Comparison of ENCODE assay signal across 13 cellular contexts in genomic region chr2:189285351-189285750, GRCh38.
DNase-seq lines count a peak whose midpoint lies in the region; ATAC-seq and TF ChIP-seq lines count a peak whose summit lies in the region.
"Had no signal": no experiment of that assay in that cellular context is flagged by ENCODE, and none has a peak within 500 bp of the region (broad histone marks: within the 10 kb centered on the region; RNA-seq: fewer than 3 reads in every experiment).

No MANE protein-coding gene starts in this region.

- H3K9ac ChIP-seq in smooth muscle cell (ENCODE audit: low read depth) = peak overlapping the region; percentile 88

- peaks cover 29% of the 10 kb centered on the region for H3K4me1 ChIP-seq in RWPE2 (ENCODE audit: insufficient read depth, poor library complexity, severe bottlenecking)
- peaks cover 29% of the 10 kb centered on the region for H3K4me1 ChIP-seq in smooth muscle cell (ENCODE audit: low read depth)

- H3K4me3 Mint-ChIP-seq in activated naive CD4-positive, alpha-beta T cell treated with anti-CD3 and anti-CD28 coated beads, Interleukin-2, amount 50 U/mL, for 24 hours = no peak overlapping the region
- H3K4me3 Mint-ChIP-seq in activated T-helper 2 cell treated with anti-CD3 and anti-CD28 coated beads, Interferon-gamma antibody, Interleukin-2, Interleukin-4, amounts not matched to agents 10 μg/mL and 5 μg/mL and 100 μg/mL, durations not matched to agents 14 hours and 24 hours and 36 hours (ENCODE audit: low read depth) = no peak overlapping the region
- H3K4me3 Mint-ChIP-seq: nephron progenitor cell had no signal

- H3K36me3 Mint-ChIP-seq in activated naive CD4-positive, alpha-beta T cell treated with anti-CD3 and anti-CD28 coated beads, Interleukin-2, amount 50 U/mL, for 24 hours = peaks cover under 1% of the 10 kb centered on the region
- no peaks in the 10 kb centered on the region for H3K36me3 Mint-ChIP-seq in activated T-helper 2 cell treated with anti-CD3 and anti-CD28 coated beads, Interferon-gamma antibody, Interleukin-2, Interleukin-4, amounts not matched to agents 10 μg/mL and 5 μg/mL and 100 μg/mL, durations not matched to agents 14 hours and 24 hours and 36 hours (ENCODE audit: low read depth)

- ATAC-seq in RWPE2 (ENCODE audit: low read depth) = no peak
- ATAC-seq: esophagus mucosa had no signal

- in situ Hi-C loops in ACHN (cut with HindIII; ENCODE audit: low pct_ligation_motif_present, low pct_unique_long_range_greater_than_20kb, low sequenced_read_pairs) = no loop called here

- H3K27ac ChIP-seq in RWPE2 (ENCODE audit: poor library complexity, severe bottlenecking) (peak overlapping the region; percentile 85), smooth muscle cell (ENCODE audit: low read depth) (peak overlapping the region; percentile 99)

- H3F3A ChIP-seq in smooth muscle cell (ENCODE audit: low read depth) = peaks cover 25% of the 10 kb centered on the region

- peaks cover 57% of the 10 kb centered on the region for H3K4me1 Mint-ChIP-seq in activated naive CD4-positive, alpha-beta T cell treated with anti-CD3 and anti-CD28 coated beads, Interleukin-2, amount 50 U/mL, for 24 hours
- H3K4me1 Mint-ChIP-seq in activated T-helper 2 cell treated with anti-CD3 and anti-CD28 coated beads, Interferon-gamma antibody, Interleukin-2, Interleukin-4, amounts not matched to agents 10 μg/mL and 5 μg/mL and 100 μg/mL, durations not matched to agents 14 hours and 24 hours and 36 hours (ENCODE audit: low read depth) = peaks cover 23% of the 10 kb centered on the region

- WGBS in smooth muscle cell (ENCODE audit: low lambda C conversion rate) = 22% methylated on average over 2 of the region's 2 CpGs

- H3K79me2 ChIP-seq in smooth muscle cell (ENCODE audit: low read depth) = peaks cover 9% of the 10 kb centered on the region

- no peak for DNase-seq in activated naive CD4-positive, alpha-beta T cell treated with anti-CD3 and anti-CD28 coated beads, Interleukin-2, amount 50 U/mL, for 16 hours
- no peak for DNase-seq in RWPE2 (ENCODE audit: low spot score)
- DNase-seq in fibroblast of peridontal ligament (ENCODE audit: extremely low read depth) = peak; percentile 46
- no peak for DNase-seq in smooth muscle cell (lab: John Stamatoyannopoulos, UW; ENCODE audit: unreplicated experiment)
- DNase-seq in ACHN = no peak
- DNase-seq in activated T-helper 2 cell treated with anti-CD3 and anti-CD28 coated beads, Interferon-gamma antibody, Interleukin-2, Interleukin-4, amounts not matched to agents 10 μg/mL and 5 μg/mL and 100 μg/mL, durations not matched to agents 14 hours and 24 hours and 36 hours (ENCODE audit: low spot score) = no peak
- no peak for DNase-seq in MV-4-11 (lab: John Stamatoyannopoulos, UW)
- DNase-seq: activated gamma-delta T cell, NCI-H446, nephron progenitor cell, SHP77 treated with DMSO at 0.1 percent for 48 hours had no signal

- H4K20me1 ChIP-seq in smooth muscle cell (ENCODE audit: low read depth) = no peaks in the 10 kb centered on the region

- H3K27ac Mint-ChIP-seq in activated naive CD4-positive, alpha-beta T cell treated with anti-CD3 and anti-CD28 coated beads, Interleukin-2, amount 50 U/mL, for 24 hours = peak overlapping the region; percentile 98
- H3K27ac Mint-ChIP-seq in activated T-helper 2 cell treated with anti-CD3 and anti-CD28 coated beads, Interferon-gamma antibody, Interleukin-2, Interleukin-4, amounts not matched to agents 10 μg/mL and 5 μg/mL and 100 μg/mL, durations not matched to agents 14 hours and 24 hours and 36 hours = no peak overlapping the region
- H3K27ac Mint-ChIP-seq: nephron progenitor cell had no signal

- peak overlapping the region; percentile 76 for H3K4me2 ChIP-seq in smooth muscle cell

- H3K4me3 ChIP-seq in RWPE2 (ENCODE audit: severe bottlenecking) = no peak overlapping the region
- H3K4me3 ChIP-seq in smooth muscle cell = no peak overlapping the region

- H3K9me3 ChIP-seq in RWPE2 (ENCODE audit: severe bottlenecking) = no peaks in the 10 kb centered on the region
- peaks cover 7% of the 10 kb centered on the region for H3K9me3 ChIP-seq in smooth muscle cell (replicated peaks; ENCODE audit: low read depth)

- H3K27me3 Mint-ChIP-seq in activated naive CD4-positive, alpha-beta T cell treated with anti-CD3 and anti-CD28 coated beads, Interleukin-2, amount 50 U/mL, for 24 hours = no peaks in the 10 kb centered on the region
- H3K27me3 Mint-ChIP-seq in activated T-helper 2 cell treated with anti-CD3 and anti-CD28 coated beads, Interferon-gamma antibody, Interleukin-2, Interleukin-4, amounts not matched to agents 10 μg/mL and 5 μg/mL and 100 μg/mL, durations not matched to agents 14 hours and 24 hours and 36 hours (ENCODE audit: low read depth) = no peaks in the 10 kb centered on the region

- intact Hi-C loops in activated T-helper 2 cell treated with anti-CD3 and anti-CD28 coated beads, Interferon-gamma antibody, Interleukin-2, Interleukin-4, amounts not matched to agents 10 μg/mL and 5 μg/mL and 100 μg/mL, durations not matched to agents 14 hours and 24 hours and 36 hours (cut with micrococcal nuclease) = loop anchor here (5.0 to 10.0 kb wide), 4 partner anchors 73 to 761 kb away; partner anchors contain the start of gene COL3A1

- H3K27me3 ChIP-seq in RWPE2 (ENCODE audit: insufficient read depth, poor library complexity, severe bottlenecking) (no peaks in the 10 kb centered on the region), smooth muscle cell (ENCODE audit: low read depth) (no peaks in the 10 kb centered on the region)

- TF ChIP-seq CTCF in RWPE2 (IDR thresholded peaks at IDR 0.05; ENCODE audit: poor library complexity, severe bottlenecking) = no peak
- no peak for TF ChIP-seq CTCF in smooth muscle cell (IDR thresholded peaks at IDR 0.05; ENCODE audit: borderline replicate concordance, insufficient read depth, poor library complexity, severe bottlenecking)

- peak overlapping the region; percentile 35 for H2AFZ ChIP-seq in smooth muscle cell (ENCODE audit: low read depth)

- H3K36me3 ChIP-seq in RWPE2 (ENCODE audit: low read depth) = no peaks in the 10 kb centered on the region
- peaks cover 3% of the 10 kb centered on the region for H3K36me3 ChIP-seq in smooth muscle cell (ENCODE audit: low read depth)

- peaks cover 3% of the 10 kb centered on the region for H3K9me3 Mint-ChIP-seq in activated naive CD4-positive, alpha-beta T cell treated with anti-CD3 and anti-CD28 coated beads, Interleukin-2, amount 50 U/mL, for 24 hours
- H3K9me3 Mint-ChIP-seq in activated T-helper 2 cell treated with anti-CD3 and anti-CD28 coated beads, Interferon-gamma antibody, Interleukin-2, Interleukin-4, amounts not matched to agents 10 μg/mL and 5 μg/mL and 100 μg/mL, durations not matched to agents 14 hours and 24 hours and 36 hours = peaks cover 4% of the 10 kb centered on the region
